Comparison of ENCODE assay signal across 34 cellular contexts in the genomic region with DNA sequence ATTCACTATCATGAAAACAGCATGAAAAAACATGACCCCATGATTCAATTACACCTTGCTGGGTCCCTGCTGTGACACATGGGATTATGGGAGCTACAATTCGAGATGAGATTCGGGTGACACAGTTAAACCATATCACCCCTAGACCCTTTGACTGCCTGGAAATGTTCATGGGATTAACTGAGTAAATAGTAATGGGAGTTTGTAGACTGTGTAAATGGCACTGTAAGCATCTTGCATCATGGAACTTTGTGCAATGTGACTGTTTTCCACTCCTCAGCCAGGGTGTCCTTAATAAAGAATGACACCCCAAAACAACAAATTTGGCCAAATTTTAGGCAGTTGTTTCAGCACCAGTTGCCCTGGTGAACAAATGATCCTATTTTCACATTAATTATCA. TPM values are rescaled to one million over a fixed set of nuclear protein-coding genes. Genes with fewer than 3 reads are reported as not detected.
"Had no signal": no experiment of that assay in that cellular context is flagged by ENCODE, and none has a peak within 500 bp of the region (broad histone marks: within the 10 kb centered on the region; RNA-seq: fewer than 3 reads in every experiment).

No MANE protein-coding gene starts in this region.

- H3K4me1 ChIP-seq: neural progenitor cell, parathyroid adenoma, psoas muscle, spleen, suprapubic skin, testis, tibial artery, transverse colon, upper lobe of right lung, uterus had no signal

- H3K9me3 ChIP-seq: ovary, suprapubic skin, testis, transverse colon, upper lobe of right lung, uterus had no signal

- H3K27ac ChIP-seq: neural progenitor cell, ovary, parathyroid adenoma, psoas muscle, skin epidermis, spleen, suprapubic skin, testis, tibial artery, transverse colon, upper lobe of right lung, uterus had no signal

- DNase-seq: natural killer cell; occipital lobe; ovary; posterior cingulate gyrus; psoas muscle; right cardiac atrium; spleen; stimulated activated CD4-positive, alpha-beta T cell treated with anti-CD3 and anti-CD28 coated beads, Interleukin-12 subunit alpha, Interleukin-12 subunit beta, amount 100 ng/mL, for 4 hours; stimulated activated CD4-positive, alpha-beta T cell treated with anti-CD3 and anti-CD28 coated beads, Interleukin-1b, Interleukin-23, amount 100 ng/mL, for 48 hours; stimulated activated CD4-positive, alpha-beta T cell treated with anti-CD3 and anti-CD28 coated beads, Interleukin-4, amount 100 ng/mL, for 1 hour; stimulated activated CD4-positive, alpha-beta T cell treated with anti-CD3 and anti-CD28 coated beads, Interleukin-4, amount 100 ng/mL, for 4 hours; stimulated activated CD8-positive, alpha-beta memory T cell treated with anti-CD3 and anti-CD28 coated beads, Interleukin-4, amount 100 ng/mL, for 48 hours; stimulated activated naive CD4-positive, alpha-beta T cell; stimulated activated naive CD8-positive, alpha-beta T cell treated with anti-CD3 and anti-CD28 coated beads, Interleukin-15, amount 100 ng/mL, for 72 hours; stimulated activated naive CD8-positive, alpha-beta T cell treated with anti-CD3 and anti-CD28 coated beads, Interleukin-15, Interleukin-2, amounts not matched to agents 100 U/mL and 50 U/mL, for 24 hours; substantia nigra; testis; tibial artery; transverse colon; upper lobe of right lung; uterus had no signal

- H3K36me3 ChIP-seq: neural progenitor cell, ovary, spleen, suprapubic skin, tibial artery, transverse colon, upper lobe of right lung, uterus had no signal

- H3K4me3 ChIP-seq: neural progenitor cell, ovary, psoas muscle, skin epidermis, smooth muscle cell, spleen, suprapubic skin, testis, tibial artery, transverse colon, upper lobe of right lung, uterus had no signal

- ATAC-seq: natural killer cell; psoas muscle; right cardiac atrium; sciatic nerve; stimulated activated memory B cell treated with anti-CD40 and anti-IgM and Interleukin-4, amounts not matched to agents 10 μg/mL and 1 μg/mL and 100 μg/mL, for 72 hours; stimulated activated naive CD8-positive, alpha-beta T cell treated with anti-CD3 and anti-CD28 coated beads, Interleukin-15, amount 100 ng/mL, for 72 hours; stimulated activated naive CD8-positive, alpha-beta T cell treated with anti-CD3 and anti-CD28 coated beads, Interleukin-15, Interleukin-2, amounts not matched to agents 100 U/mL and 50 U/mL, for 24 hours; upper lobe of right lung had no signal

- H3K9ac ChIP-seq: neural progenitor cell, parathyroid adenoma had no signal

- H3K27me3 ChIP-seq: neural progenitor cell, ovary, suprapubic skin, testis, tibial artery, upper lobe of right lung, uterus had no signal

RNA-seq across cellular contexts. Expression of a gene that starts 7.9 kb away (rescaled TPM):
- total RNA-seq: natural killer cell, osteoblast, ovary, progenitor cell of endocrine pancreas, psoas muscle, renal cortical epithelial cell, right cardiac atrium, sciatic nerve, smooth muscle cell, spleen, suprapubic skin, testis, transverse colon, upper lobe of right lung, urinary bladder, uterus had no signal
- polyA plus RNA-seq: neural cell, ovary, psoas muscle, right cardiac atrium, smooth muscle cell, thymus, urinary bladder had no signal
